In genomic region chr16:27811881-27812280, GRCh38 we compare ENCODE assay signal across 15 cellular contexts.
DNase-seq lines count a peak whose midpoint lies in the region; ATAC-seq and TF ChIP-seq lines count a peak whose summit lies in the region.
"Had no signal": no experiment of that assay in that cellular context is flagged by ENCODE, and none has a peak within 500 bp of the region (broad histone marks: within the 10 kb centered on the region; RNA-seq: fewer than 3 reads in every experiment).

No MANE protein-coding gene starts in this region.

- no peak overlapping the region for H3K9ac ChIP-seq in endodermal cell (ENCODE audit: extremely low read depth, low read length, poor library complexity, severe bottlenecking)
- H3K9ac ChIP-seq: BLaER1 treated with 17β-estradiol and CSF1 and Interleukin-3, amounts not matched to agents 10 nM and 100 nM had no signal

- H3K36me3 ChIP-seq in heart left ventricle (no peaks in the 10 kb centered on the region), endodermal cell (ENCODE audit: control insufficient read depth, insufficient read depth, low read length) (no peaks in the 10 kb centered on the region), sigmoid colon (no peaks in the 10 kb centered on the region), upper lobe of right lung (no peaks in the 10 kb centered on the region), BE2C (no peaks in the 10 kb centered on the region)
- H3K36me3 ChIP-seq: BLaER1 treated with 17β-estradiol and CSF1 and Interleukin-3, amounts not matched to agents 10 nM and 100 nM had no signal

- H3K4me1 ChIP-seq in heart left ventricle = no peaks in the 10 kb centered on the region
- no peaks in the 10 kb centered on the region for H3K4me1 ChIP-seq in endodermal cell (ENCODE audit: control insufficient read depth, insufficient read depth, low read length)
- H3K4me1 ChIP-seq in sigmoid colon = no peaks in the 10 kb centered on the region
- no peaks in the 10 kb centered on the region for H3K4me1 ChIP-seq in upper lobe of right lung
- H3K4me1 ChIP-seq in BE2C = no peaks in the 10 kb centered on the region

- DNase-seq in cardiac septum (ENCODE audit: low spot score) = peak; percentile 24
- no peak for DNase-seq in heart left ventricle
- DNase-seq in endodermal cell = peak; percentile 3
- DNase-seq in sigmoid colon = peak; percentile 32
- peak; percentile 36 for DNase-seq in upper lobe of right lung
- DNase-seq in BE2C = no peak
- no peak for DNase-seq in NOMO-1 treated with DMSO at 0.1 percent for 48 hours (lab: John Stamatoyannopoulos, UW; ENCODE audit: unreplicated experiment)
- DNase-seq: 8988T; AML-193; Calu3; CD4-positive, alpha-beta T cell; DMS79 treated with DMSO at 0.1 percent for 48 hours; EL had no signal

- TF ChIP-seq POLR2A in heart left ventricle (IDR thresholded peaks at IDR 0.05) = no peak
- TF ChIP-seq POLR2A in sigmoid colon (IDR thresholded peaks at IDR 0.05) = no peak

- no peak overlapping the region for H3K4me3 Mint-ChIP-seq in endodermal cell
- H3K4me3 Mint-ChIP-seq: CD4-positive, alpha-beta T cell had no signal

- TF ChIP-seq CTCF in heart left ventricle (IDR thresholded peaks at IDR 0.05) = no peak
- TF ChIP-seq CTCF in endodermal cell (conservative IDR thresholded peaks at IDR 0.05) = no peak
- TF ChIP-seq CTCF in sigmoid colon (IDR thresholded peaks at IDR 0.05) = no peak
- TF ChIP-seq CTCF in upper lobe of right lung (IDR thresholded peaks at IDR 0.05) = no peak
- TF ChIP-seq CTCF in BE2C (IDR thresholded peaks at IDR 0.05; ENCODE audit: low read depth, low read length) = no peak

- H3K9me3 Mint-ChIP-seq in endodermal cell = no peaks in the 10 kb centered on the region
- H3K9me3 Mint-ChIP-seq: CD4-positive, alpha-beta T cell had no signal

- peaks cover 7% of the 10 kb centered on the region for H3K27me3 Mint-ChIP-seq in endodermal cell (ENCODE audit: insufficient read depth)

- H3K4me3 ChIP-seq in heart left ventricle = no peak overlapping the region
- no peak overlapping the region for H3K4me3 ChIP-seq in endodermal cell (ENCODE audit: low read length)
- no peak overlapping the region for H3K4me3 ChIP-seq in sigmoid colon
- no peak overlapping the region for H3K4me3 ChIP-seq in upper lobe of right lung
- H3K4me3 ChIP-seq in BE2C (ENCODE audit: low read depth, low read length) = no peak overlapping the region
- H3K4me3 ChIP-seq: BLaER1 treated with 17β-estradiol and CSF1 and Interleukin-3, amounts not matched to agents 10 nM and 100 nM had no signal

- H3K27ac ChIP-seq in heart left ventricle (no peak overlapping the region), endodermal cell (ENCODE audit: low read depth, low read length) (no peak overlapping the region), sigmoid colon (no peak overlapping the region), upper lobe of right lung (no peak overlapping the region)
- H3K27ac ChIP-seq: BLaER1 treated with 17β-estradiol and CSF1 and Interleukin-3, amounts not matched to agents 10 nM and 100 nM had no signal

- 73 to 87% (median 76%) methylated on average over 3 of the region's 3 CpGs for WGBS in heart left ventricle, 4 donors
- WGBS in endodermal cell (ENCODE audit: insufficient coverage in 1 of 2, insufficient read length in 1 of 2), 2 experiments = 77 to 100% methylated on average over 1 to 3 of the region's 3 CpGs
- WGBS in sigmoid colon, 2 donors = 81% methylated on average over 3 of the region's 3 CpGs

- ATAC-seq in heart left ventricle = no peak
- no peak for ATAC-seq in upper lobe of right lung
- no peak for ATAC-seq in HG03439 (IDR thresholded peaks at IDR 0.05; ENCODE audit: unreplicated experiment)

- H3K36me3 Mint-ChIP-seq in endodermal cell (ENCODE audit: low read depth) = no peaks in the 10 kb centered on the region

- TF ChIP-seq EP300 in sigmoid colon (IDR thresholded peaks at IDR 0.05) = no peak

- peaks cover 0 to 5% (median 0%) of the 10 kb centered on the region in 12 donors for H3K9me3 ChIP-seq in heart left ventricle
- H3K9me3 ChIP-seq in endodermal cell (ENCODE audit: control insufficient read depth, low read length) = no peaks in the 10 kb centered on the region
- H3K9me3 ChIP-seq in sigmoid colon = no peaks in the 10 kb centered on the region
- no peaks in the 10 kb centered on the region for H3K9me3 ChIP-seq in upper lobe of right lung
- peaks cover 3% of the 10 kb centered on the region; the same call in 1 of the 2 replicates for H3K9me3 ChIP-seq in BE2C

- no peaks in the 10 kb centered on the region for H3K4me1 Mint-ChIP-seq in endodermal cell

- no peak overlapping the region for H3K27ac Mint-ChIP-seq in endodermal cell
- H3K27ac Mint-ChIP-seq: CD4-positive, alpha-beta T cell had no signal

- peaks cover 0 to 3% (median 0%) of the 10 kb centered on the region in 9 donors for H3K27me3 ChIP-seq in heart left ventricle
- H3K27me3 ChIP-seq in endodermal cell (ENCODE audit: control insufficient read depth, insufficient read depth, low read length, poor library complexity, severe bottlenecking) = no peaks in the 10 kb centered on the region
- no peaks in the 10 kb centered on the region for H3K27me3 ChIP-seq in sigmoid colon
- H3K27me3 ChIP-seq in upper lobe of right lung = peaks cover 9% of the 10 kb centered on the region
- no peaks in the 10 kb centered on the region for H3K27me3 ChIP-seq in BE2C
- H3K27me3 ChIP-seq: BLaER1 treated with 17β-estradiol and CSF1 and Interleukin-3, amounts not matched to agents 10 nM and 100 nM had no signal

- intact Hi-C loops in cardiac septum (cut with DNase I) (no loop called here), heart left ventricle (cut with DNase I) (no loop called here), sigmoid colon (cut with DNase I) (no loop called here), upper lobe of right lung (cut with DNase I) (no loop called here)

Comparison
In these comparisons a context has a peak if more than half of its experiments do, and no peak if none do; other contexts are left out.
1. DNase-seq: peak in cardiac septum (single experiment), endodermal cell (single experiment), sigmoid colon (single experiment) and upper lobe of right lung (single experiment); none in heart left ventricle (0 of 5), BE2C (single experiment) and NOMO-1 treated with DMSO at 0.1 percent for 48 hours (single experiment).